ENCODE assay signal across 7 cellular contexts in the genomic region with DNA sequence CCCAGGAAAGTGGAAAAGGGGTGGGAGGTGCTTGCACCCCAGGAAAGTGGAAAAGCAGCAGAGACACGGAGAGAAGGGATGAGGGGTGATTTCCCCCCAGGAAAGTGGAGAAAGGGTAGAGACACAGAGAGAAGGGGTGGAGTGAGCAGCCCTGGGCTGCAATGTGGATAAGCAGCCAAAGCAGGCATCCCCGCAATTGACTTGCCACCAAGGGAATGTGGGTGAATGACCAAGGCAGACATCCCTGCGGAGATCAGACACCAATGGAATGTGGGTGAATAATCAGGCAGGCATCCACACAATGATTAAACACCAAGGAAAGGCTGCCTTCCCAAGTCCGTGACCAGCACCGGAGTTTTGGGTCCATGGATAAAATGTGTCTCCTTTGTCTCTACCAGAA.
DNase-seq lines count a peak whose midpoint lies in the region; TF ChIP-seq lines count a peak whose summit lies in the region.
"Not testable (repeated sequence)": the region's sequence is repeated elsewhere in the genome, so short reads cannot be mapped to it uniquely, and the experiment has no call there.

No MANE protein-coding gene starts in this region.

- not testable (repeated sequence) for H3K4me3 Mint-ChIP-seq in dendritic cell treated with granulocyte-macrophage colony-stimulating factor and Interleukin-4, amounts not matched to agents 40 ng/mL and 50 ng/mL, for 4 days

- TF ChIP-seq CTCF in foreskin fibroblast (IDR thresholded peaks at IDR 0.05; ENCODE audit: low read depth, low read length) = not testable (repeated sequence)

- intact Hi-C loops in dendritic cell treated with granulocyte-macrophage colony-stimulating factor and Interleukin-4, amounts not matched to agents 40 ng/mL and 50 ng/mL, for 4 days (cut with micrococcal nuclease) = not testable (repeated sequence)

- not testable (repeated sequence) for H3K36me3 Mint-ChIP-seq in dendritic cell treated with granulocyte-macrophage colony-stimulating factor and Interleukin-4, amounts not matched to agents 40 ng/mL and 50 ng/mL, for 4 days (ENCODE audit: low read depth)

- H3K9me3 Mint-ChIP-seq in dendritic cell treated with granulocyte-macrophage colony-stimulating factor and Interleukin-4, amounts not matched to agents 40 ng/mL and 50 ng/mL, for 4 days = not testable (repeated sequence)

- peak overlapping the region; percentile 84 for H3K27ac Mint-ChIP-seq in dendritic cell treated with granulocyte-macrophage colony-stimulating factor and Interleukin-4, amounts not matched to agents 40 ng/mL and 50 ng/mL, for 4 days

- peak; percentile 73 for DNase-seq in Daoy (ENCODE audit: low read depth)
- peak; percentile 81 for DNase-seq in HS-27A (ENCODE audit: low read depth)
- DNase-seq in RPMI7951 (ENCODE audit: low read depth) = peak; percentile 90
- DNase-seq in amniotic stem cell (lab: John Stamatoyannopoulos, UW) = peak; percentile 19
- DNase-seq in foreskin fibroblast = peak; percentile 76 to 84
- DNase-seq in myocyte (ENCODE audit: low read depth) = peak; percentile 88

- not testable (repeated sequence) for H3K4me3 ChIP-seq in foreskin fibroblast (ENCODE audit: low read depth in 1 of 2, low read length in 2 of 2)

- not testable (repeated sequence) for H3K27me3 Mint-ChIP-seq in dendritic cell treated with granulocyte-macrophage colony-stimulating factor and Interleukin-4, amounts not matched to agents 40 ng/mL and 50 ng/mL, for 4 days

- peaks cover 47% of the 10 kb centered on the region for H3K4me1 Mint-ChIP-seq in dendritic cell treated with granulocyte-macrophage colony-stimulating factor and Interleukin-4, amounts not matched to agents 40 ng/mL and 50 ng/mL, for 4 days (ENCODE audit: low read depth)

Comparison
In these comparisons a context has a peak if more than half of its experiments do, and no peak if none do; other contexts are left out.
1. DNase-seq: peak in every context shown above with its lines; median percentile 90 in RPMI7951; 88 in myocyte; 81 in HS-27A; 80 in foreskin fibroblast; 73 in Daoy; 19 in amniotic stem cell.